ENCODE assay signal across 9 cellular contexts in the genomic region with DNA sequence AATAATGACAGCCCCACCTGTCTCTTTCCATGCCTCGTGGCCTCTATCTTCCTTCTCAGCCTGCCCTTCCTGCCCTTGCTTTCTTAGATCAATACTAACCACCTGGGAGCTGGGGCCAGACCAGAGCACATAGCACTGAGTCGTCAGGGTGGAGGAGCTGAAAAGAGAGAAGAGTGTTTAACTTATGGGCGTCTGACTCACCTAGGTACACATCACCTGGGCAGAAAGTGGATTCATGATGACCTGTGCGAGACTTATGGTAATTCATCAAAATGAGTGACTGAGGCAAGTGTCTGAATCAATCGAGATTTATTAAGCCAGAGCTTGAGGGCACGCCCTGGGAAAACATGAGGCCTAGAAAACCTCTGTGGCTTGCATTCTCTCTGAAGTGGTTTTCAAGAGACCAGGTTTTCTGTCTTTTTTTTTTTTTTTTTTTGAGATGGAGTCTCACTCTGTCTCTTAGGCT. TPM values are rescaled to one million over a fixed set of nuclear protein-coding genes. Genes with fewer than 3 reads are reported as not detected.
DNase-seq lines count a peak whose midpoint lies in the region; ATAC-seq and TF ChIP-seq lines count a peak whose summit lies in the region.
"Had no signal": no experiment of that assay in that cellular context is flagged by ENCODE, and none has a peak within 500 bp of the region (broad histone marks: within the 10 kb centered on the region; RNA-seq: fewer than 3 reads in every experiment).

No MANE protein-coding gene starts in this region.

- TF ChIP-seq CTCF in upper lobe of left lung (IDR thresholded peaks at IDR 0.05) (no peak), ascending aorta (IDR thresholded peaks at IDR 0.05) (no peak)

- H3K36me3 ChIP-seq in upper lobe of left lung (no peaks in the 10 kb centered on the region), ascending aorta (no peaks in the 10 kb centered on the region)

- peaks cover 0 to 24% (median 2%) of the 10 kb centered on the region in 4 donors for H3K4me1 ChIP-seq in upper lobe of left lung
- H3K4me1 ChIP-seq in ascending aorta = no peaks in the 10 kb centered on the region

- H3K27ac ChIP-seq in upper lobe of left lung (peak overlapping the region; percentile 47 to 75 (median 62)), ascending aorta (no peak overlapping the region)

- H3K27me3 ChIP-seq in upper lobe of left lung = no peaks in the 10 kb centered on the region
- no peaks in the 10 kb centered on the region for H3K27me3 ChIP-seq in ascending aorta

- peak; percentile 8 for DNase-seq in activated CD4-positive, CD25-positive, alpha-beta regulatory T cell treated with anti-CD3 and anti-CD28 coated beads, Interleukin-2, amount 50 U/mL, for 16 hours (ENCODE audit: low read depth, low spot score)
- DNase-seq in activated CD4-positive, CD25-positive, alpha-beta regulatory T cell (lab: John Stamatoyannopoulos, UW) = no peak
- DNase-seq in activated T-cell treated with anti-CD3 and anti-CD28 coated beads for 1 hour (ENCODE audit: low read depth) (peak; percentile 12), kidney tubule cell (ENCODE audit: low spot score) (peak; percentile 95), upper lobe of left lung (peak in 1 of 2 donors; percentile 82), ascending aorta (ENCODE audit: low spot score in 2 of 2) (no peak), iPS-NIHi7 (ENCODE audit: extremely low spot score) (no peak)
- DNase-seq: ACHN had no signal

- no peaks in the 10 kb centered on the region for H3K9me3 ChIP-seq in upper lobe of left lung
- H3K9me3 ChIP-seq in ascending aorta = no peaks in the 10 kb centered on the region

- intact Hi-C loops in ascending aorta (cut with DNase I) = no loop called here

- WGBS in upper lobe of left lung, 2 donors = 46 to 53% methylated on average over 6 of the region's 6 CpGs

- TF ChIP-seq EP300 in upper lobe of left lung (IDR thresholded peaks at IDR 0.05) = peak in 1 of 4 donors; percentile 65

- peak in 1 of 4 donors; percentile 21 for TF ChIP-seq POLR2A in upper lobe of left lung (IDR thresholded peaks at IDR 0.05)

- no peak overlapping the region for H3K4me3 ChIP-seq in upper lobe of left lung
- no peak overlapping the region for H3K4me3 ChIP-seq in ascending aorta

- ATAC-seq in upper lobe of left lung (ENCODE audit: low FRiP score in 2 of 2) = peak; percentile 60 to 95
- ATAC-seq in HG02870 (IDR thresholded peaks at IDR 0.05; ENCODE audit: unreplicated experiment) = no peak

RNA-seq across cellular contexts. Expression of gene CEACAM6, which starts 19.2 kb away (rescaled TPM):
- total RNA-seq in upper lobe of left lung (100 to 1,000 TPM; 140 to 651 (median 539) TPM), ascending aorta (not detected)

RNA-seq across cellular contexts. Expression of gene CEACAM3, which starts 21.8 kb away (rescaled TPM):
- 1 to 10 TPM in 5 of 6 donors, not detected in 1; 1.4 to 6.0 (median 2.7) TPM for total RNA-seq in upper lobe of left lung
- not detected for total RNA-seq in ascending aorta

Comparison
In these comparisons a context has a peak if more than half of its experiments do, and no peak if none do; other contexts are left out.
1. DNase-seq: peak in activated CD4-positive, CD25-positive, alpha-beta regulatory T cell treated with anti-CD3 and anti-CD28 coated beads, Interleukin-2, amount 50 U/mL, for 16 hours (single experiment), activated T-cell treated with anti-CD3 and anti-CD28 coated beads for 1 hour (single experiment) and kidney tubule cell (single experiment); none in activated CD4-positive, CD25-positive, alpha-beta regulatory T cell (0 of 4), ascending aorta (0 of 2) and iPS-NIHi7 (single experiment).
2. H3K27ac ChIP-seq: peak in upper lobe of left lung (4 of 4); none in ascending aorta (0 of 2).
3. RNA of gene CEACAM6, which starts 19.2 kb away (total RNA-seq): 140 to 651 TPM in upper lobe of left lung; not detected in ascending aorta (single experiment); every median in the first group is over 100 times any median in the second.